In the genomic region with DNA sequence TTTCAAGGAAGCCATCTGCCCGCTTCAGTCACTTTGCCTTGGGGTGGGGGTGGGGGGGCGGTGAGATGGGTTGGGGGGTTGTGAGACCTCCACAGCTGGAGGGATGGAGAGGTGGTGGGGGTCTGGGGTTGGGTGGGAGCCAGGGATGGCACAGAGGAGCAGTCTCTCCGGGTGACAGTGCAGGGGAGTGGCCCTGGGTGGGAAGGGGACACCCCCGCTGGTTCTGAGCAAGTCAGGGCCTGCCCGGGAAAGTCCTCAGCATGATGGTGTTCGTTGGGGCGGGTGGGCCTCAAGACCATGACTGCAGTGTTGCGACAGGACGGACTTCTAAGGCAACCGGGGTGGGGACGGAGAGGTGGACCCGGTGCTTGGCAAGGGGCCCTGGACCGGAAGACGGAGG, we compare ENCODE assay signal across 13 cellular contexts. TPM values are rescaled to one million over a fixed set of nuclear protein-coding genes. Genes with fewer than 3 reads are reported as not detected.
DNase-seq lines count a peak whose midpoint lies in the region; ATAC-seq, FAIRE-seq and TF ChIP-seq lines count a peak whose summit lies in the region.
"Not testable (repeated sequence)": the region's sequence is repeated elsewhere in the genome, so short reads cannot be mapped to it uniquely, and the experiment has no call there.
"Had no signal": no experiment of that assay in that cellular context is flagged by ENCODE, and none has a peak within 500 bp of the region (broad histone marks: within the 10 kb centered on the region; RNA-seq: fewer than 3 reads in every experiment).

No MANE protein-coding gene starts in this region.

- H3K27me3 ChIP-seq in heart right ventricle, neutrophil: not testable (repeated sequence)

- H3K4me3 Mint-ChIP-seq in activated CD4-positive, alpha-beta memory T cell treated with anti-CD3 and anti-CD28 coated beads for 36 hours; activated naive CD4-positive, alpha-beta T cell treated with anti-CD3 and anti-CD28 coated beads for 36 hours: not testable (repeated sequence)

- not testable (repeated sequence) for TF ChIP-seq POLR2A in A549 (IDR thresholded peaks at IDR 0.05; ENCODE audit: low read length)

- 0 out of 3 replicates have a peak overlapping the region, but pooled peaks have one; percentile 21 for H3K4me2 ChIP-seq in A549

- WGBS in A549 (ENCODE audit: missing lambda C conversion rate), result 76% methylated on average over 3 of the region's 14 CpGs
- WGBS in heart right ventricle, 2 donors, result 63 to 96% methylated on average over 2 to 3 of the region's 14 CpGs

- not testable (repeated sequence) for H3K9me3 ChIP-seq in A549, heart right ventricle, neutrophil

- H3K9me3 Mint-ChIP-seq in activated CD4-positive, alpha-beta memory T cell treated with anti-CD3 and anti-CD28 coated beads for 36 hours; activated naive CD4-positive, alpha-beta T cell treated with anti-CD3 and anti-CD28 coated beads for 36 hours: not testable (repeated sequence)

- H3K27ac ChIP-seq in A549 (peak overlapping the region in 1 of 2 experiments; percentile 75; a peak in 3 of 6 replicates), neutrophil (peak overlapping the region; percentile 50)
- not testable (repeated sequence) for H3K27ac ChIP-seq in heart right ventricle

- not testable (repeated sequence) for H3K4me3 ChIP-seq in A549; heart right ventricle; neutrophil (ENCODE audit: low read depth in 1 of 2, low read length in 1 of 2)

- ATAC-seq in A549 (peak in 1 of 2 experiments; percentile 1; a peak in 1 of 6 replicates), HG03432 (IDR thresholded peaks at IDR 0.05; ENCODE audit: unreplicated experiment) (peak; percentile 28), heart right ventricle (peak in 6 of 8 donors; percentile 2 to 54 (median 22))
- ATAC-seq in stimulated activated naive CD8-positive, alpha-beta T cell treated with anti-CD3 and anti-CD28 coated beads, Interleukin-15, Interleukin-2, amounts not matched to agents 100 U/mL and 50 U/mL, for 24 hours, result peak; percentile 44

- not testable (repeated sequence) for H3K27me3 Mint-ChIP-seq in activated CD4-positive, alpha-beta memory T cell treated with anti-CD3 and anti-CD28 coated beads for 36 hours; activated naive CD4-positive, alpha-beta T cell treated with anti-CD3 and anti-CD28 coated beads for 36 hours (ENCODE audit: low read depth)

- TF ChIP-seq EP300 in A549 (IDR thresholded peaks at IDR 0.05), result not testable (repeated sequence)

- DNase-seq in A549 (ENCODE audit: low read depth in 1 of 2, low spot score in 1 of 2), result not testable (repeated sequence)
- DNase-seq in activated CD4-positive, alpha-beta memory T cell treated with anti-CD3 and anti-CD28 coated beads for 36 hours, result peak; percentile 37
- peak; percentile 10 for DNase-seq in activated naive CD4-positive, alpha-beta T cell treated with anti-CD3 and anti-CD28 coated beads for 36 hours
- peak in 1 of 2 donors; percentile 14 for DNase-seq in heart right ventricle
- DNase-seq in stimulated activated CD4-positive, alpha-beta T cell treated with anti-CD3 and anti-CD28 coated beads, Interleukin-1b, Interleukin-23, amount 100 ng/mL, for 48 hours, result peak; percentile 4
- peak; percentile 12 for DNase-seq in stimulated activated naive CD8-positive, alpha-beta T cell treated with anti-CD3 and anti-CD28 coated beads, Interleukin-15, Interleukin-2, amounts not matched to agents 100 U/mL and 50 U/mL, for 24 hours

- not testable (repeated sequence) for H3K36me3 Mint-ChIP-seq in activated CD4-positive, alpha-beta memory T cell treated with anti-CD3 and anti-CD28 coated beads for 36 hours; activated naive CD4-positive, alpha-beta T cell treated with anti-CD3 and anti-CD28 coated beads for 36 hours (ENCODE audit: low read depth)

- CTCF ChIA-PET in A549 (lab: Yijun Ruan, JAX); activated CD4-positive, alpha-beta memory T cell treated with anti-CD3 and anti-CD28 coated beads for 36 hours (lab: Charles Lee); activated naive CD4-positive, alpha-beta T cell treated with anti-CD3 and anti-CD28 coated beads for 36 hours (lab: Charles Lee): not testable (repeated sequence)

- POLR2A ChIA-PET in A549 (lab: Yijun Ruan, JAX); activated CD4-positive, alpha-beta memory T cell treated with anti-CD3 and anti-CD28 coated beads for 36 hours (lab: Charles Lee): not testable (repeated sequence)

- not testable (repeated sequence) for TF ChIP-seq RAD21 in A549 (conservative IDR thresholded peaks at IDR 0.05 in 1 of 2, IDR thresholded peaks at IDR 0.05 in 1 of 2)

- not testable (repeated sequence) for H3K4me1 ChIP-seq in A549; heart right ventricle; neutrophil (ENCODE audit: control insufficient read depth in 1 of 2, insufficient read depth in 1 of 2, low read depth in 1 of 2, low read length in 1 of 2)

- TF ChIP-seq CTCF in A549 (IDR thresholded peaks at IDR 0.05); heart right ventricle (IDR thresholded peaks at IDR 0.05); neutrophil (IDR thresholded peaks at IDR 0.05): not testable (repeated sequence)

- not testable (repeated sequence) for FAIRE-seq in A549 (lab: Jason Lieb, UNC)

- intact Hi-C loops in activated CD4-positive, alpha-beta memory T cell treated with anti-CD3 and anti-CD28 coated beads for 36 hours (cut with micrococcal nuclease); activated naive CD4-positive, alpha-beta T cell treated with anti-CD3 and anti-CD28 coated beads for 36 hours (cut with micrococcal nuclease); heart right ventricle (cut with DNase I): not testable (repeated sequence)

- not testable (repeated sequence) for H3K36me3 ChIP-seq in heart right ventricle, neutrophil

- H3K4me1 Mint-ChIP-seq in activated CD4-positive, alpha-beta memory T cell treated with anti-CD3 and anti-CD28 coated beads for 36 hours (ENCODE audit: low read depth); activated naive CD4-positive, alpha-beta T cell treated with anti-CD3 and anti-CD28 coated beads for 36 hours (ENCODE audit: low read depth): not testable (repeated sequence)

- not testable (repeated sequence) for H3K27ac Mint-ChIP-seq in activated CD4-positive, alpha-beta memory T cell treated with anti-CD3 and anti-CD28 coated beads for 36 hours; activated naive CD4-positive, alpha-beta T cell treated with anti-CD3 and anti-CD28 coated beads for 36 hours

RNA-seq across cellular contexts. Expression of gene F8A1, which starts 0.6 kb away (rescaled TPM):
- polyA plus RNA-seq in A549 (2011; rRNA removed), result 16.8 and 32.5 TPM in 2 replicates
- 10.8 and 16.7 TPM in 2 replicates for polyA plus RNA-seq in A549 (2012; cell fraction: cytosol; rRNA removed)
- 7.4 and 15.2 TPM in 2 replicates for polyA plus RNA-seq in A549 (2012; cell fraction: nucleus; rRNA removed)
- polyA plus RNA-seq in A549 (2017; fragmentation: RNase III; extraction: RNeasy Plus Mini Kit Qiagen cat#74134 plus additional on column Dnase treatment), result 40.2 to 52.2 TPM (median 44.5 TPM) in 3 replicates
- 18.6 and 19.1 TPM in 2 replicates for polyA minus RNA-seq in A549 (2011; rRNA and poly(A)+ RNA removed)
- total RNA-seq in activated CD4-positive, alpha-beta memory T cell treated with anti-CD3 and anti-CD28 coated beads for 36 hours, result 10 to 100 TPM; 42.9 to 43.3 TPM
- total RNA-seq in activated naive CD4-positive, alpha-beta T cell treated with anti-CD3 and anti-CD28 coated beads for 36 hours, result 10 to 100 TPM; 33.7 to 35.0 TPM
- 10 to 100 TPM; 16.1 to 34.3 (median 26.9) TPM for total RNA-seq in heart right ventricle
- 10 to 100 TPM; 13.9 to 41.5 TPM for polyA plus RNA-seq in heart right ventricle

RNA-seq across cellular contexts. Expression of gene SMIM9, which starts 51.1 kb away (rescaled TPM):
- not detected in 2 replicates for polyA plus RNA-seq in A549 (2011; rRNA removed)
- polyA plus RNA-seq in A549 (2012; cell fraction: cytosol; rRNA removed), result not detected in 2 replicates
- polyA plus RNA-seq in A549 (2012; cell fraction: nucleus; rRNA removed), result not detected in 2 replicates
- not detected in 3 replicates for polyA plus RNA-seq in A549 (2017; fragmentation: RNase III; extraction: RNeasy Plus Mini Kit Qiagen cat#74134 plus additional on column Dnase treatment)
- polyA minus RNA-seq in A549 (2011; rRNA and poly(A)+ RNA removed), result not detected in 2 replicates
- total RNA-seq in activated CD4-positive, alpha-beta memory T cell treated with anti-CD3 and anti-CD28 coated beads for 36 hours, result not detected
- total RNA-seq in activated naive CD4-positive, alpha-beta T cell treated with anti-CD3 and anti-CD28 coated beads for 36 hours, result not detected
- total RNA-seq in heart right ventricle, result under 1 TPM in 3 of 10 donors, not detected in 7; 0.28 to 0.47 (median 0.28) TPM
- polyA plus RNA-seq in heart right ventricle, result not detected
- total RNA-seq: CD8-positive, alpha-beta memory T cell; H4; HT-29; PC-9 had no signal
- polyA plus RNA-seq: CD14-positive monocyte; CD8-positive, alpha-beta memory T cell had no signal
